Comparison of ENCODE assay signal across 1 cellular context in the genomic region with DNA sequence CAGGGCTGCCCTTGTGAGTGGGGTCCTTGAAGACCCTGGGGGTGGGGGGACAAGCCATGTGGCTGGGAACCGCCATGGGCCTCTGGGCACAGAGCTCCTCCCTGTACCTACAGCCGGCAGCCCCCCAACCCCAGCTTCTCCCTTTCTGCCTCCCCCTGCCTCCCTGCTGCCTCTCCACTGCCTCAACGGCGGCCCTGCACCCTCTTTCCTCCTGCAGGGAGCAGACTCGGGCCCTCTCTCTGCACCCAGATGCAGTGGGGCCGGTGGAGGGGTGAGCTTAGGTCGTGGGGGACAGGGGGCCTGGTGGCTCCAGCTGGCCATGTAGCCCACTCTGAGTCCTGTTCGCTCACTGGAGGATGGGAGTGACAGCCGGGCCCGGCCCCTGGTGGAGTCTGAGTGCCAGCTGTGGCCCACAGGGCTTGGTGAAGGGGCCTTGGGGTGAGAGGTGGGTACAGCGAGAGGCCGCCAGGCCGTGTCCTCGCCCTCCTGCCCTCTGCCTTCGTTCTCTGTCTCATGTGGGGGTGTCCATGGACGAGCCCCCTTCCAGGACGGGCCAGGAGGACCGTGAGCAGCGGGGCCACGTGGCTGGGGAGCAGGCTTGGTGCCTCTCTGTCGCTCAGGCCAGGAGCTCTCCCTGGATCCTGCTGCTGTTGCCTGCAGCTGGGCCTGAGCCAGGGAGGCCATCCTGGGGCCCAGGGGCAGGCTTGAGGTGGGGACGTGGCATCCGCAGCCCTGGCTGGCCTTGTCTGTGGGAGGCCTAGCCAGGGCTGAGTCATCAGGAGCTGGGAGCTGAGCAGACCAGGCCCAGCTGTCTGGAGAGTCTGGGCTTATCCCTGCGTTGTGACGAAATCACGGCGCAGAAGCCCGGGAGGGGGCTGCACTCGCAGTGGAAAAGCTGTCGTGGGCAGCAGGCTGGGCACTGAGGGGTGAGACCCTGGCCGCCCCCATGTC.
TF ChIP-seq lines count a peak whose summit lies in the region.

No MANE protein-coding gene starts in this region.

TF ChIP-seq in WTC11, 78 proteins besides CTCF, POLR2A, EP300 and RAD21 (continued from another document):
- TF ChIP-seq, protein P1, sequence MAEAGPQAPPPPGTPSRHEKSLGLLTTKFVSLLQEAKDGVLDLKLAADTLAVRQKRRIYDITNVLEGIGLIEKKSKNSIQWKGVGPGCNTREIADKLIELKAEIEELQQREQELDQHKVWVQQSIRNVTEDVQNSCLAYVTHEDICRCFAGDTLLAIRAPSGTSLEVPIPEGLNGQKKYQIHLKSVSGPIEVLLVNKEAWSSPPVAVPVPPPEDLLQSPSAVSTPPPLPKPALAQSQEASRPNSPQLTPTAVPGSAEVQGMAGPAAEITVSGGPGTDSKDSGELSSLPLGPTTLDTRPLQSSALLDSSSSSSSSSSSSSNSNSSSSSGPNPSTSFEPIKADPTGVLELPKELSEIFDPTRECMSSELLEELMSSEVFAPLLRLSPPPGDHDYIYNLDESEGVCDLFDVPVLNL (CRISPR knock-in tag; IDR thresholded peaks at IDR 0.05; ENCODE audit: borderline replicate concordance, low read depth) = no peak
- TF ChIP-seq SOX15 (CRISPR knock-in tag; IDR thresholded peaks at IDR 0.05) (no peak), NFE2L1 (CRISPR knock-in tag; IDR thresholded peaks at IDR 0.05) (no peak), MXD4 (CRISPR knock-in tag; IDR thresholded peaks at IDR 0.05; ENCODE audit: borderline replicate concordance) (no peak)
- TF ChIP-seq, protein P2, sequence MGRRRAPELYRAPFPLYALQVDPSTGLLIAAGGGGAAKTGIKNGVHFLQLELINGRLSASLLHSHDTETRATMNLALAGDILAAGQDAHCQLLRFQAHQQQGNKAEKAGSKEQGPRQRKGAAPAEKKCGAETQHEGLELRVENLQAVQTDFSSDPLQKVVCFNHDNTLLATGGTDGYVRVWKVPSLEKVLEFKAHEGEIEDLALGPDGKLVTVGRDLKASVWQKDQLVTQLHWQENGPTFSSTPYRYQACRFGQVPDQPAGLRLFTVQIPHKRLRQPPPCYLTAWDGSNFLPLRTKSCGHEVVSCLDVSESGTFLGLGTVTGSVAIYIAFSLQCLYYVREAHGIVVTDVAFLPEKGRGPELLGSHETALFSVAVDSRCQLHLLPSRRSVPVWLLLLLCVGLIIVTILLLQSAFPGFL (CRISPR knock-in tag; IDR thresholded peaks at IDR 0.05; ENCODE audit: borderline replicate concordance) = no peak
